12 cellular contexts compared by ENCODE assay signal in genomic region chr20:4593149-4593525, GRCh38.
DNase-seq lines count a peak whose midpoint lies in the region; TF ChIP-seq lines count a peak whose summit lies in the region.
"Had no signal": no experiment of that assay in that cellular context is flagged by ENCODE, and none has a peak within 500 bp of the region (broad histone marks: within the 10 kb centered on the region; RNA-seq: fewer than 3 reads in every experiment).

No MANE protein-coding gene starts in this region.

- no peak overlapping the region for H3K27ac ChIP-seq in KMS-11
- H3K27ac ChIP-seq: cardiac muscle cell, heart left ventricle, left ventricle myocardium inferior had no signal

- peaks cover 4% of the 10 kb centered on the region for H3K4me1 Mint-ChIP-seq in activated CD4-positive, alpha-beta T cell treated with anti-CD3 and anti-CD28 coated beads, Interleukin-2, amount 10 ng/mL, durations not matched to agents 24 days and 14 days
- peaks cover 7% of the 10 kb centered on the region for H3K4me1 Mint-ChIP-seq in dendritic cell treated with granulocyte-macrophage colony-stimulating factor and Interleukin-4, amounts not matched to agents 40 ng/mL and 50 ng/mL, for 4 days (ENCODE audit: low read depth)
- peaks cover 5% of the 10 kb centered on the region for H3K4me1 Mint-ChIP-seq in progenitor cell of endocrine pancreas (ENCODE audit: low read depth)

- no peak for TF ChIP-seq CTCF in KMS-11 (conservative IDR thresholded peaks at IDR 0.05; ENCODE audit: low read depth, low read length)
- no peak for TF ChIP-seq CTCF in progenitor cell of endocrine pancreas (IDR thresholded peaks at IDR 0.05; ENCODE audit: unreplicated experiment)

- no peaks in the 10 kb centered on the region for H3K36me3 Mint-ChIP-seq in activated CD4-positive, alpha-beta T cell treated with anti-CD3 and anti-CD28 coated beads, Interleukin-2, amount 10 ng/mL, durations not matched to agents 24 days and 14 days (ENCODE audit: low read depth)
- no peaks in the 10 kb centered on the region for H3K36me3 Mint-ChIP-seq in dendritic cell treated with granulocyte-macrophage colony-stimulating factor and Interleukin-4, amounts not matched to agents 40 ng/mL and 50 ng/mL, for 4 days (ENCODE audit: low read depth)
- no peaks in the 10 kb centered on the region for H3K36me3 Mint-ChIP-seq in progenitor cell of endocrine pancreas (ENCODE audit: insufficient read depth)

- H3K27ac Mint-ChIP-seq in activated CD4-positive, alpha-beta T cell treated with anti-CD3 and anti-CD28 coated beads, Interleukin-2, amount 10 ng/mL, durations not matched to agents 24 days and 14 days, result no peak overlapping the region
- H3K27ac Mint-ChIP-seq in dendritic cell treated with granulocyte-macrophage colony-stimulating factor and Interleukin-4, amounts not matched to agents 40 ng/mL and 50 ng/mL, for 4 days, result no peak overlapping the region
- H3K27ac Mint-ChIP-seq in progenitor cell of endocrine pancreas, result no peak overlapping the region

- DNase-seq in activated CD4-positive, alpha-beta T cell treated with anti-CD3 and anti-CD28 coated beads, Interleukin-2, amount 10 ng/mL, durations not matched to agents 24 days and 14 days, result no peak
- DNase-seq in activated CD4-positive, alpha-beta T cell treated with anti-CD3 and anti-CD28 coated beads for 1 hour, result no peak
- no peak for DNase-seq in progenitor cell of endocrine pancreas (ENCODE audit: low spot score, unreplicated experiment)
- DNase-seq in NCI-H146 (lab: John Stamatoyannopoulos, UW), result no peak
- no peak for DNase-seq in GM19238 (ENCODE audit: insufficient read length, low spot score)
- no peak for DNase-seq in stimulated activated CD4-positive, alpha-beta T cell treated with anti-CD3 and anti-CD28 coated beads, Interleukin-4, amount 100 ng/mL, for 24 hours
- DNase-seq: NCI-H226 had no signal

- H3K27me3 ChIP-seq in KMS-11 (ENCODE audit: insufficient read depth, low read depth), result no peaks in the 10 kb centered on the region

- no peaks in the 10 kb centered on the region for H3K9me3 Mint-ChIP-seq in activated CD4-positive, alpha-beta T cell treated with anti-CD3 and anti-CD28 coated beads, Interleukin-2, amount 10 ng/mL, durations not matched to agents 24 days and 14 days
- no peaks in the 10 kb centered on the region for H3K9me3 Mint-ChIP-seq in dendritic cell treated with granulocyte-macrophage colony-stimulating factor and Interleukin-4, amounts not matched to agents 40 ng/mL and 50 ng/mL, for 4 days
- no peaks in the 10 kb centered on the region for H3K9me3 Mint-ChIP-seq in progenitor cell of endocrine pancreas (ENCODE audit: low read depth)

- no peaks in the 10 kb centered on the region for H3K4me1 ChIP-seq in KMS-11 (ENCODE audit: low read depth, poor library complexity, severe bottlenecking)

- intact Hi-C loops in activated CD4-positive, alpha-beta T cell treated with anti-CD3 and anti-CD28 coated beads, Interleukin-2, amount 10 ng/mL, durations not matched to agents 24 days and 14 days (cut with micrococcal nuclease), result loop anchor here (2.0 kb wide), 1 partner anchor 484 kb away; no protein-coding TSS in a partner anchor
- intact Hi-C loops in dendritic cell treated with granulocyte-macrophage colony-stimulating factor and Interleukin-4, amounts not matched to agents 40 ng/mL and 50 ng/mL, for 4 days (cut with micrococcal nuclease), result loop anchor here (5.0 kb wide), 1 partner anchor 366 kb away; no protein-coding TSS in a partner anchor

- no peak overlapping the region for H3K4me3 ChIP-seq in KMS-11 (IDR thresholded peaks at IDR 0.05; ENCODE audit: insufficient read depth, low read depth, low read length)
- H3K4me3 ChIP-seq: cardiac muscle cell had no signal

- H3K27me3 Mint-ChIP-seq in activated CD4-positive, alpha-beta T cell treated with anti-CD3 and anti-CD28 coated beads, Interleukin-2, amount 10 ng/mL, durations not matched to agents 24 days and 14 days, result peaks cover 38% of the 10 kb centered on the region
- peaks cover 30% of the 10 kb centered on the region for H3K27me3 Mint-ChIP-seq in dendritic cell treated with granulocyte-macrophage colony-stimulating factor and Interleukin-4, amounts not matched to agents 40 ng/mL and 50 ng/mL, for 4 days
- H3K27me3 Mint-ChIP-seq in progenitor cell of endocrine pancreas, result peaks cover 33% of the 10 kb centered on the region

- no peaks in the 10 kb centered on the region for H4K20me1 ChIP-seq in KMS-11 (ENCODE audit: insufficient read depth)

- H3K9ac ChIP-seq in KMS-11, result no peak overlapping the region

- no peaks in the 10 kb centered on the region for H3K36me3 ChIP-seq in KMS-11 (ENCODE audit: insufficient read depth)
- H3K36me3 ChIP-seq: cardiac muscle cell, heart left ventricle, left ventricle myocardium inferior had no signal

- peak overlapping the region; percentile 67 for H3K4me3 Mint-ChIP-seq in activated CD4-positive, alpha-beta T cell treated with anti-CD3 and anti-CD28 coated beads, Interleukin-2, amount 10 ng/mL, durations not matched to agents 24 days and 14 days
- peak overlapping the region; percentile 54 for H3K4me3 Mint-ChIP-seq in dendritic cell treated with granulocyte-macrophage colony-stimulating factor and Interleukin-4, amounts not matched to agents 40 ng/mL and 50 ng/mL, for 4 days
- peak overlapping the region; percentile 39 for H3K4me3 Mint-ChIP-seq in progenitor cell of endocrine pancreas (ENCODE audit: low read depth)

- no peak overlapping the region for H3K4me2 ChIP-seq in KMS-11

- peak overlapping the region; percentile 81; the same call in 1 of the 2 replicates for H2AFZ ChIP-seq in KMS-11 (ENCODE audit: low read depth)

- no peaks in the 10 kb centered on the region for H3K79me2 ChIP-seq in KMS-11 (ENCODE audit: insufficient read depth, low read depth)
